14 cellular contexts compared by ENCODE assay signal in the genomic region with DNA sequence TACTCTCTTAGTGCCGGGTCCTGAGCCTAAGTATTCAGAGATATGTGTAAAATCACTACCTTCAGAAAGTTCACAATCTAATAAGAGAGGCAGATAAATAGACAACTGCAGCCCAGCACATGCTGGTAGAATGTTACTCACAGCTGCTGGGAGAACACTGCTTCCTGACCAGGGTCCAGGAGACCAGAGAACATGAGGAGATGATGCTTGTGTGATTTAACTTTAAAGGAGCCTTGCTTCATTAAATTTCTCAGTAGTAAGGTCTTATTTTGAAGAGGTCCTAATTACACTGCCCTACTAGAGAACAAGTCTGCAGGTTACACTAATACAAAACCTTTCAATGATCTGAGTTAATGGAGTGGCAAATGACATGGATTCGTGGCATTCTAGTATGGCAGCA.
A peak's percentile ranks its signal among the peaks of the same experiment; 100 is the strongest.
DNase-seq lines count a peak whose midpoint lies in the region; ATAC-seq and TF ChIP-seq lines count a peak whose summit lies in the region.
"Had no signal": no experiment of that assay in that cellular context is flagged by ENCODE, and none has a peak within 500 bp of the region (broad histone marks: within the 10 kb centered on the region; RNA-seq: fewer than 3 reads in every experiment).

No MANE protein-coding gene starts in this region.

- H3K9me3 Mint-ChIP-seq in activated CD8-positive, alpha-beta memory T cell treated with anti-CD3 and anti-CD28 coated beads, Interleukin-2, amount 10 ng/mL, durations not matched to agents 7 days and 5 days (ENCODE audit: low read depth): peaks cover 3% of the 10 kb centered on the region
- H3K9me3 Mint-ChIP-seq in activated CD4-positive, alpha-beta memory T cell treated with anti-CD3 and anti-CD28 coated beads, Interleukin-2, amount 10 ng/mL, durations not matched to agents 7 days and 5 days: peaks cover 12% of the 10 kb centered on the region

- POLR2A ChIA-PET in activated CD4-positive, alpha-beta memory T cell treated with anti-CD3 and anti-CD28 coated beads, Interleukin-2, amount 10 ng/mL, durations not matched to agents 7 days and 5 days (lab: Charles Lee): interaction anchor here (0.7 to 1.5 kb wide), 3 partner anchors 18 to 209 kb away, joined by 3 to 9 read pairs (median 4); a partner anchor contains a TSS

- H3K27me3 Mint-ChIP-seq in activated CD8-positive, alpha-beta memory T cell treated with anti-CD3 and anti-CD28 coated beads, Interleukin-2, amount 10 ng/mL, durations not matched to agents 7 days and 5 days: no peaks in the 10 kb centered on the region
- peaks cover 6% of the 10 kb centered on the region for H3K27me3 Mint-ChIP-seq in activated CD4-positive, alpha-beta memory T cell treated with anti-CD3 and anti-CD28 coated beads, Interleukin-2, amount 10 ng/mL, durations not matched to agents 7 days and 5 days
- H3K27me3 Mint-ChIP-seq: type B pancreatic cell had no signal

- DNase-seq in activated CD8-positive, alpha-beta memory T cell treated with anti-CD3 and anti-CD28 coated beads, Interleukin-2, amount 10 ng/mL, durations not matched to agents 7 days and 5 days: no peak
- DNase-seq in activated CD8-positive, alpha-beta memory T cell treated with anti-CD3 and anti-CD28 coated beads, Interleukin-2, amount 50 U/mL, for 4 hours: no peak
- DNase-seq in activated CD4-positive, alpha-beta memory T cell treated with anti-CD3 and anti-CD28 coated beads, Interleukin-2, amount 10 ng/mL, durations not matched to agents 7 days and 5 days: no peak
- DNase-seq in renal cortical epithelial cell (ENCODE audit: low read depth) (peak; percentile 77), sciatic nerve (ENCODE audit: low spot score) (no peak), amygdala (lab: John Stamatoyannopoulos, UW) (no peak), tibial nerve (ENCODE audit: low spot score in 2 of 2) (no peak)
- DNase-seq: endodermal cell, midbrain, NCI-H2081 treated with DMSO at 0.1 percent for 48 hours, posterior cingulate gyrus had no signal

- H3K4me3 Mint-ChIP-seq in activated CD8-positive, alpha-beta memory T cell treated with anti-CD3 and anti-CD28 coated beads, Interleukin-2, amount 10 ng/mL, durations not matched to agents 7 days and 5 days: no peak overlapping the region
- no peak overlapping the region for H3K4me3 Mint-ChIP-seq in activated CD4-positive, alpha-beta memory T cell treated with anti-CD3 and anti-CD28 coated beads, Interleukin-2, amount 10 ng/mL, durations not matched to agents 7 days and 5 days
- H3K4me3 Mint-ChIP-seq: endodermal cell, type B pancreatic cell had no signal

- peaks cover 70% of the 10 kb centered on the region for H3K4me1 Mint-ChIP-seq in activated CD8-positive, alpha-beta memory T cell treated with anti-CD3 and anti-CD28 coated beads, Interleukin-2, amount 10 ng/mL, durations not matched to agents 7 days and 5 days
- H3K4me1 Mint-ChIP-seq in activated CD4-positive, alpha-beta memory T cell treated with anti-CD3 and anti-CD28 coated beads, Interleukin-2, amount 10 ng/mL, durations not matched to agents 7 days and 5 days: peaks cover 74% of the 10 kb centered on the region

- WGBS in tibial nerve, 2 donors: 83 to 90% methylated on average over 2 of the region's 2 CpGs

- H3K9me3 ChIP-seq in tibial nerve: no peaks in the 10 kb centered on the region

- ATAC-seq in activated CD8-positive, alpha-beta memory T cell treated with anti-CD3 and anti-CD28 coated beads, Interleukin-2, amount 10 ng/mL, durations not matched to agents 7 days and 5 days: no peak
- ATAC-seq in HG02938 (IDR thresholded peaks at IDR 0.05; ENCODE audit: unreplicated experiment): peak; percentile 3
- no peak for ATAC-seq in sciatic nerve

- no peak overlapping the region for H3K4me3 ChIP-seq in tibial nerve
- H3K4me3 ChIP-seq: cardiac muscle cell had no signal

- CTCF ChIA-PET in activated CD8-positive, alpha-beta memory T cell treated with anti-CD3 and anti-CD28 coated beads, Interleukin-2, amount 10 ng/mL, durations not matched to agents 7 days and 5 days (lab: Charles Lee): no interaction called here
- CTCF ChIA-PET in activated CD4-positive, alpha-beta memory T cell treated with anti-CD3 and anti-CD28 coated beads, Interleukin-2, amount 10 ng/mL, durations not matched to agents 7 days and 5 days (lab: Charles Lee): interaction anchor here (1.6 kb wide), 1 partner anchor 54 kb away, joined by 3 read pairs; no protein-coding TSS in a partner anchor

- no peak for TF ChIP-seq EP300 in tibial nerve (IDR thresholded peaks at IDR 0.05)

- H3K36me3 ChIP-seq in tibial nerve: no peaks in the 10 kb centered on the region
- H3K36me3 ChIP-seq: cardiac muscle cell had no signal

- no peak for TF ChIP-seq POLR2A in tibial nerve (IDR thresholded peaks at IDR 0.05)

- intact Hi-C loops in sciatic nerve (cut with DNase I): no loop called here

- H3K36me3 Mint-ChIP-seq in activated CD8-positive, alpha-beta memory T cell treated with anti-CD3 and anti-CD28 coated beads, Interleukin-2, amount 10 ng/mL, durations not matched to agents 7 days and 5 days: peaks cover 18% of the 10 kb centered on the region
- peaks cover 35% of the 10 kb centered on the region for H3K36me3 Mint-ChIP-seq in activated CD4-positive, alpha-beta memory T cell treated with anti-CD3 and anti-CD28 coated beads, Interleukin-2, amount 10 ng/mL, durations not matched to agents 7 days and 5 days (ENCODE audit: low read depth)

- no peaks in the 10 kb centered on the region for H3K4me1 ChIP-seq in tibial nerve

- H3K27ac Mint-ChIP-seq in activated CD8-positive, alpha-beta memory T cell treated with anti-CD3 and anti-CD28 coated beads, Interleukin-2, amount 10 ng/mL, durations not matched to agents 7 days and 5 days: peak overlapping the region; percentile 62
- H3K27ac Mint-ChIP-seq in activated CD4-positive, alpha-beta memory T cell treated with anti-CD3 and anti-CD28 coated beads, Interleukin-2, amount 10 ng/mL, durations not matched to agents 7 days and 5 days: peak overlapping the region; percentile 68
- H3K27ac Mint-ChIP-seq: endodermal cell, type B pancreatic cell had no signal

- H3K27ac ChIP-seq in tibial nerve: no peak overlapping the region
- H3K27ac ChIP-seq: cardiac muscle cell had no signal

- no peak for TF ChIP-seq CTCF in tibial nerve (IDR thresholded peaks at IDR 0.05)

- no peaks in the 10 kb centered on the region for H3K27me3 ChIP-seq in tibial nerve
- H3K27me3 ChIP-seq: cardiac muscle cell had no signal
